Comparison of ENCODE assay signal across 9 cellular contexts in the genomic region with DNA sequence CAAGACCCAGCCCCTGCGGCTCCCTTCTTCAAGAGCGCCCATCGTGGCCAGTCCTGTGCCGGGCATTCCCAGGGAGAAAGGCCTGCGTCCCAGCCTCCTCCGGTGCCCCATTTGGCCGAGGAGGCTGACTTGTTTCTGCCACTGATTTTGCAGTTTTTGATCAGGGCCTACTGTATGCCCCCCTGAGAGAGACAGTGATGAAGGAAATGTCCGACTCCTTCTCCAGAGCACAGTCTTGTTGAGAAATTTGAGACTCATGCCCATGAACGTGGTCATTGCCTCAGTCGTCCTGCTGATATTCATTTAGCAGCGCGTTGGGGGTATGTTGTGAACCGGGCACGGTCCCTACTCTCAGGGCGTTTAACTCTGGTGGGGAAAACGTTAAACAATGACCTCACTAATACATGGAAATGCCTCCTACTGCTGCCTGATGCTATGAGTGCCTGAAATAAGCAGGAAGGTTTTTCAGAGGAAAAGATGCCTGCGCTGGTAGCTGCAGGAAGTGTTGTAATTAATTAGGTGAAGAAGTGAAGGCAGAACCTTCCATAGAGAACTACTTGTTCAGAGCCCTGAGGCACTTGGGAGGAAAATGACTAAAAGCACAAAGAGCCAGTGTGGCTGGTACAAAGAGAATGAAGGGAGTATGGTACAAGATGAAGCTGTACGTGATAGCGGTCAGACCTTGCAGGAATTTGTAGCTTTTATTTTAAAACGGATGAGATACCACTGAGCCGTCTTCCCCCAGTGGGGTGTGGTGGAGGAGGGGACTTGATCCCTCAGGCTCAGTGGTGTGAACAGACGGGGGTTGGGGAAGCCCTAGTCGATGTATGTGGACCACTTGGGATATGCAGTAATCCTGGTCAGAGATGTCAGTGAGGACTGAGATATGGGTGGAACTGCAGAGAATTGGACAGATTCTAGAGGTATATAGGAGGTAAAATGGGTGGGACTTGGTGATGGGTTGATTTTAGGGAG. TPM values are rescaled to one million over a fixed set of nuclear protein-coding genes. Genes with fewer than 3 reads are reported as not detected.
A peak's percentile ranks its signal among the peaks of the same experiment; 100 is the strongest.
DNase-seq lines count a peak whose midpoint lies in the region.
"Had no signal": no experiment of that assay in that cellular context is flagged by ENCODE, and none has a peak within 500 bp of the region (broad histone marks: within the 10 kb centered on the region; RNA-seq: fewer than 3 reads in every experiment).

No MANE protein-coding gene starts in this region.

- no peaks in the 10 kb centered on the region for H3K27me3 Mint-ChIP-seq in activated CD4-positive, alpha-beta T cell treated with anti-CD3 and anti-CD28 coated beads, Interleukin-2, amount 10 ng/mL, durations not matched to agents 24 days and 14 days
- H3K27me3 Mint-ChIP-seq in activated naive CD8-positive, alpha-beta T cell treated with anti-CD3 and anti-CD28 coated beads for 36 hours: no peaks in the 10 kb centered on the region
- H3K27me3 Mint-ChIP-seq: dendritic cell treated with granulocyte-macrophage colony-stimulating factor and Interleukin-4, amounts not matched to agents 40 ng/mL and 50 ng/mL, for 4 days had no signal

- H3K27me3 ChIP-seq in duodenal mucosa (ENCODE audit: control insufficient read depth in 1 of 2, insufficient read depth in 2 of 2, low read length in 2 of 2): no peaks in the 10 kb centered on the region
- no peaks in the 10 kb centered on the region for H3K27me3 ChIP-seq in mucosa of rectum (ENCODE audit: control insufficient read depth in 2 of 2, insufficient read depth in 2 of 2, low read length in 2 of 2)

- H3K27ac Mint-ChIP-seq in activated CD4-positive, alpha-beta T cell treated with anti-CD3 and anti-CD28 coated beads, Interleukin-2, amount 10 ng/mL, durations not matched to agents 24 days and 14 days: no peak overlapping the region
- H3K27ac Mint-ChIP-seq in activated naive CD8-positive, alpha-beta T cell treated with anti-CD3 and anti-CD28 coated beads for 36 hours: no peak overlapping the region
- H3K27ac Mint-ChIP-seq: dendritic cell treated with granulocyte-macrophage colony-stimulating factor and Interleukin-4, amounts not matched to agents 40 ng/mL and 50 ng/mL, for 4 days had no signal

- H3K4me1 ChIP-seq in duodenal mucosa (ENCODE audit: control insufficient read depth in 1 of 2, insufficient read depth in 2 of 2, low read length in 2 of 2): peaks cover 18 to 31% of the 10 kb centered on the region in 2 donors
- peaks cover 14 to 19% of the 10 kb centered on the region in 2 donors for H3K4me1 ChIP-seq in mucosa of rectum (ENCODE audit: control insufficient read depth in 2 of 2, insufficient read depth in 2 of 2, low read length in 2 of 2)

- H3K36me3 ChIP-seq in duodenal mucosa (ENCODE audit: control insufficient read depth in 1 of 2, insufficient read depth in 2 of 2, low read length in 2 of 2): peaks cover 9 to 13% of the 10 kb centered on the region in 2 donors
- peaks cover 10% of the 10 kb centered on the region in 2 donors for H3K36me3 ChIP-seq in mucosa of rectum (ENCODE audit: control insufficient read depth in 2 of 2, insufficient read depth in 2 of 2, low read length in 2 of 2)

- H3K4me1 Mint-ChIP-seq in activated CD4-positive, alpha-beta T cell treated with anti-CD3 and anti-CD28 coated beads, Interleukin-2, amount 10 ng/mL, durations not matched to agents 24 days and 14 days: peaks cover 26% of the 10 kb centered on the region
- peaks cover 38% of the 10 kb centered on the region for H3K4me1 Mint-ChIP-seq in activated naive CD8-positive, alpha-beta T cell treated with anti-CD3 and anti-CD28 coated beads for 36 hours

- peak; percentile 69 for DNase-seq in activated CD4-positive, alpha-beta T cell treated with anti-CD3 and anti-CD28 coated beads, Interleukin-2, amount 10 ng/mL, durations not matched to agents 24 days and 14 days
- no peak for DNase-seq in activated CD4-positive, alpha-beta T cell treated with anti-CD3 and anti-CD28 coated beads, Interleukin-2, amount 50 U/mL, for 4 hours
- peak; percentile 34 for DNase-seq in NAMALWA (ENCODE audit: low spot score)
- DNase-seq in NCI-H1694 (lab: John Stamatoyannopoulos, UW): no peak
- DNase-seq in activated naive CD8-positive, alpha-beta T cell treated with anti-CD3 and anti-CD28 coated beads for 36 hours: no peak
- no peak for DNase-seq in DMS153 (lab: John Stamatoyannopoulos, UW)

- no peak overlapping the region for H3K4me3 Mint-ChIP-seq in activated CD4-positive, alpha-beta T cell treated with anti-CD3 and anti-CD28 coated beads, Interleukin-2, amount 10 ng/mL, durations not matched to agents 24 days and 14 days
- no peak overlapping the region for H3K4me3 Mint-ChIP-seq in activated naive CD8-positive, alpha-beta T cell treated with anti-CD3 and anti-CD28 coated beads for 36 hours
- H3K4me3 Mint-ChIP-seq: dendritic cell treated with granulocyte-macrophage colony-stimulating factor and Interleukin-4, amounts not matched to agents 40 ng/mL and 50 ng/mL, for 4 days had no signal

- peak overlapping the region; percentile 95 to 98 for H3K9ac ChIP-seq in duodenal mucosa (ENCODE audit: low read depth in 1 of 2, low read length in 2 of 2)
- H3K9ac ChIP-seq in mucosa of rectum (ENCODE audit: low read depth in 1 of 2, low read length in 2 of 2): peak overlapping the region; percentile 89 to 96

- H3K36me3 Mint-ChIP-seq in activated CD4-positive, alpha-beta T cell treated with anti-CD3 and anti-CD28 coated beads, Interleukin-2, amount 10 ng/mL, durations not matched to agents 24 days and 14 days (ENCODE audit: low read depth): peaks cover 22% of the 10 kb centered on the region
- peaks cover 19% of the 10 kb centered on the region for H3K36me3 Mint-ChIP-seq in activated naive CD8-positive, alpha-beta T cell treated with anti-CD3 and anti-CD28 coated beads for 36 hours

- intact Hi-C loops in activated CD4-positive, alpha-beta T cell treated with anti-CD3 and anti-CD28 coated beads, Interleukin-2, amount 10 ng/mL, durations not matched to agents 24 days and 14 days (cut with micrococcal nuclease): loop anchor here (10.0 kb wide), 1 partner anchor 233 kb away; a partner anchor contains a TSS

- H3K9me3 ChIP-seq in duodenal mucosa (ENCODE audit: control insufficient read depth in 1 of 2, low read length in 2 of 2): no peaks in the 10 kb centered on the region
- H3K9me3 ChIP-seq in mucosa of rectum (ENCODE audit: control insufficient read depth in 2 of 2, low read length in 2 of 2): no peaks in the 10 kb centered on the region

- H3K27ac ChIP-seq in duodenal mucosa (ENCODE audit: low read depth, low read length) (peak overlapping the region; percentile 58), mucosa of rectum (ENCODE audit: low read depth in 2 of 2, low read length in 2 of 2) (peak overlapping the region; percentile 73 to 90)

- no peaks in the 10 kb centered on the region for H3K9me3 Mint-ChIP-seq in activated CD4-positive, alpha-beta T cell treated with anti-CD3 and anti-CD28 coated beads, Interleukin-2, amount 10 ng/mL, durations not matched to agents 24 days and 14 days
- no peaks in the 10 kb centered on the region for H3K9me3 Mint-ChIP-seq in activated naive CD8-positive, alpha-beta T cell treated with anti-CD3 and anti-CD28 coated beads for 36 hours
- H3K9me3 Mint-ChIP-seq: dendritic cell treated with granulocyte-macrophage colony-stimulating factor and Interleukin-4, amounts not matched to agents 40 ng/mL and 50 ng/mL, for 4 days had no signal

- H3K4me3 ChIP-seq in duodenal mucosa (ENCODE audit: low read depth in 1 of 2, low read length in 2 of 2) (peak overlapping the region; percentile 89 to 92), mucosa of rectum (ENCODE audit: low read length in 2 of 2) (peak overlapping the region; percentile 82 to 97)

RNA-seq across cellular contexts. Expression of a gene that starts 0.7 kb away (rescaled TPM):
- total RNA-seq in activated CD4-positive, alpha-beta T cell treated with anti-CD3 and anti-CD28 coated beads, Interleukin-2, amount 10 ng/mL, durations not matched to agents 24 days and 14 days: 25.5 and 26.2 TPM in 2 replicates
- total RNA-seq in activated naive CD8-positive, alpha-beta T cell treated with anti-CD3 and anti-CD28 coated beads for 36 hours: 10 to 100 TPM; 33.0 to 34.2 TPM

RNA-seq across cellular contexts. Expression of a gene that starts 1.0 kb away (rescaled TPM):
- 132 and 133 TPM in 2 replicates for total RNA-seq in activated CD4-positive, alpha-beta T cell treated with anti-CD3 and anti-CD28 coated beads, Interleukin-2, amount 10 ng/mL, durations not matched to agents 24 days and 14 days
- 100 to 1,000 TPM; 114 to 121 TPM for total RNA-seq in activated naive CD8-positive, alpha-beta T cell treated with anti-CD3 and anti-CD28 coated beads for 36 hours

RNA-seq across cellular contexts. Expression of a gene that starts 57.9 kb away (rescaled TPM):
- not detected in 2 replicates for total RNA-seq in activated CD4-positive, alpha-beta T cell treated with anti-CD3 and anti-CD28 coated beads, Interleukin-2, amount 10 ng/mL, durations not matched to agents 24 days and 14 days
- not detected for total RNA-seq in activated naive CD8-positive, alpha-beta T cell treated with anti-CD3 and anti-CD28 coated beads for 36 hours

Comparison
In these comparisons a context has a peak if more than half of its experiments do, and no peak if none do; other contexts are left out.
1. DNase-seq: peak in activated CD4-positive, alpha-beta T cell treated with anti-CD3 and anti-CD28 coated beads, Interleukin-2, amount 10 ng/mL, durations not matched to agents 24 days and 14 days (single experiment) and NAMALWA (single experiment); none in activated CD4-positive, alpha-beta T cell treated with anti-CD3 and anti-CD28 coated beads, Interleukin-2, amount 50 U/mL, for 4 hours (0 of 2), NCI-H1694 (single experiment), activated naive CD8-positive, alpha-beta T cell treated with anti-CD3 and anti-CD28 coated beads for 36 hours (single experiment) and DMS153 (single experiment).